19 cellular contexts compared by ENCODE assay signal in the genomic region with DNA sequence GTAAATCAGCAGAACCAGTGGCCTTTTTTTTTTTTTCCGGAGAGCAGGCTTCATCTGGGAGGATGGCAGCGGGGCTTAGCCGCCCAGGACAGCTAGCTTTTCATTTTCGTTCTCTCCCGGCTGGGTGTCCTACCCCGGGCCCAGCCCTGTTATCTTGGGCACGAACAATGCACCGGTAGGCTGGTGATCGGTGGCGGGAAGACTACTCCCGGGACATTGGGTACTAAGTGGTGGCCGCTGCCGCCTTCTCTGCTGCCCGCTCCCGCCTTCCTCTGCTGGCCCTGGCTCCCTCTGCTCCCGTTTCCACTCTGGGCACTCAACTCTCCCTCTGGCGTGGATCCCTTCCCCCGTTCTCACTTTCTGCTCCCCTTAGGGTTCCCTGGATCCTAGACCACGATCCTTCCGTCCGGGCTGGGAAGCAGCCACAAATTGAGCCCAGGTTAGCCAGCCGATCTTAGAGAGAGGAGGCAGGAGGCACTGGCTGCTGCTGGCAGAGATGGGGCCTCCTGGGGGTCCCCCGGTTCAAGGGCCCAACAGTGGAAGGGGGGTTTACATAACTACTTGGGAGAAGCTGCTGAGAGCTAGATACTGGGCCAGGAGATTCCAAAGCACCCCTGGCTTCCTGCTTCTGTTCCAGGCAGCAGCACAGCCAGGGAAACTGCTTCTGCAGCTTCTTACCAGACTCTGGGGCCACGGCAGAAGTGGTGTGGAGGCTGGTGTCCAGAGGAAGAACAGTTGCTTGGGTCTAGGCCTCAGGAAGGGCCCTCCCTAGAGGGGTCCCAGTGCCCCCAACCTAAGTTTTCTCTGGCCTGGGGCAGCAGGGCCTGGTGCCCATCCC. TPM values are rescaled to one million over a fixed set of nuclear protein-coding genes. Genes with fewer than 3 reads are reported as not detected.
A peak's percentile ranks its signal among the peaks of the same experiment; 100 is the strongest.
DNase-seq lines count a peak whose midpoint lies in the region; ATAC-seq and TF ChIP-seq lines count a peak whose summit lies in the region.
"Had no signal": no experiment of that assay in that cellular context is flagged by ENCODE, and none has a peak within 500 bp of the region (broad histone marks: within the 10 kb centered on the region; RNA-seq: fewer than 3 reads in every experiment).

No MANE protein-coding gene starts in this region.

- no peak for TF ChIP-seq EP300 in suprapubic skin (IDR thresholded peaks at IDR 0.05)

- intact Hi-C loops in right cardiac atrium (cut with DNase I), result no loop called here
- intact Hi-C loops in heart left ventricle (cut with DNase I), result no loop called here
- intact Hi-C loops in gastrocnemius medialis (cut with DNase I; ENCODE audit: low total_unique reads), result no loop called here

- in situ Hi-C loops in gastrocnemius medialis (cut with MboI; ENCODE audit: low sequenced_read_pairs in 4 of 4), result no loop called here

- H3K27me3 ChIP-seq in right cardiac atrium (ENCODE audit: control insufficient read depth, insufficient read depth), result no peaks in the 10 kb centered on the region
- peaks cover 71 to 100% (median 99%) of the 10 kb centered on the region in 9 donors for H3K27me3 ChIP-seq in heart left ventricle
- H3K27me3 ChIP-seq in suprapubic skin, result peaks cover 100% of the 10 kb centered on the region
- peaks cover 87 to 97% (median 87%) of the 10 kb centered on the region in 3 donors for H3K27me3 ChIP-seq in gastrocnemius medialis

- H3K9me3 ChIP-seq in right cardiac atrium (ENCODE audit: control insufficient read depth, low read length) (no peaks in the 10 kb centered on the region), heart left ventricle (no peaks in the 10 kb centered on the region), suprapubic skin (no peaks in the 10 kb centered on the region), gastrocnemius medialis (no peaks in the 10 kb centered on the region)
- H3K9me3 ChIP-seq: breast epithelium had no signal

- ATAC-seq in right cardiac atrium, result no peak
- no peak for ATAC-seq in heart left ventricle
- ATAC-seq in gastrocnemius medialis, result no peak

- H3K4me3 ChIP-seq in right cardiac atrium (ENCODE audit: low read length), result peak overlapping the region; percentile 49
- peak overlapping the region in 3 of 12 donors; percentile 13 to 46 (median 29) for H3K4me3 ChIP-seq in heart left ventricle
- H3K4me3 ChIP-seq in epithelial cell of esophagus (ENCODE audit: low read length), result peak overlapping the region; percentile 36
- H3K4me3 ChIP-seq in suprapubic skin, result peak overlapping the region; percentile 40
- H3K4me3 ChIP-seq in gastrocnemius medialis, result no peak overlapping the region
- H3K4me3 ChIP-seq: hepatocyte had no signal

- H3K27ac ChIP-seq in right cardiac atrium (ENCODE audit: low read length) (no peak overlapping the region), heart left ventricle (peak overlapping the region in 1 of 12 donors; percentile 44), suprapubic skin (no peak overlapping the region), gastrocnemius medialis (no peak overlapping the region)
- H3K27ac ChIP-seq: breast epithelium, dorsolateral prefrontal cortex, hepatocyte had no signal

- no peaks in the 10 kb centered on the region for H3K36me3 ChIP-seq in heart left ventricle
- H3K36me3 ChIP-seq in suprapubic skin, result no peaks in the 10 kb centered on the region
- H3K36me3 ChIP-seq in gastrocnemius medialis, result no peaks in the 10 kb centered on the region
- H3K36me3 ChIP-seq: breast epithelium had no signal

- H3K4me1 ChIP-seq in right cardiac atrium (ENCODE audit: control insufficient read depth, insufficient read depth, low read length), result no peaks in the 10 kb centered on the region
- peaks cover 3 to 50% (median 23%) of the 10 kb centered on the region in 12 donors for H3K4me1 ChIP-seq in heart left ventricle
- H3K4me1 ChIP-seq in suprapubic skin, result peaks cover 50% of the 10 kb centered on the region
- peaks cover 15 to 26% of the 10 kb centered on the region in 2 donors for H3K4me1 ChIP-seq in gastrocnemius medialis

- 23% methylated on average over 24 of the region's 24 CpGs for WGBS in right cardiac atrium
- WGBS in heart left ventricle, 4 donors, result 16 to 22% (median 19%) methylated on average over 19 to 24 of the region's 24 CpGs
- WGBS in suprapubic skin, result 31% methylated on average over 24 of the region's 24 CpGs

- no peak for TF ChIP-seq POLR2A in heart left ventricle (IDR thresholded peaks at IDR 0.05)
- TF ChIP-seq POLR2A in suprapubic skin (IDR thresholded peaks at IDR 0.05), result no peak
- no peak for TF ChIP-seq POLR2A in gastrocnemius medialis (IDR thresholded peaks at IDR 0.05)

- DNase-seq in right cardiac atrium, result no peak
- DNase-seq in heart left ventricle, result no peak
- peak; percentile 10 for DNase-seq in NCI-H526 treated with DMSO at 0.1 percent for 48 hours (lab: John Stamatoyannopoulos, UW)
- no peak for DNase-seq in epithelial cell of esophagus (ENCODE audit: low read depth)
- DNase-seq in suprapubic skin (ENCODE audit: low spot score in 2 of 2), result no peak
- DNase-seq in occipital lobe (lab: John Stamatoyannopoulos, UW), result no peak
- no peak for DNase-seq in gastrocnemius medialis
- no peak for DNase-seq in mucosa of gallbladder (ENCODE audit: low spot score)
- DNase-seq: activated CD4-positive, alpha-beta T cell treated with anti-CD3 and anti-CD28 coated beads, Interleukin-2, amount 50 U/mL, for 4 hours; DMS 273 treated with DMSO at 0.1 percent for 48 hours; dorsolateral prefrontal cortex; midbrain; NCI-H1417 treated with DMSO at 0.1 percent for 48 hours; NCI-H226; Right ventricle myocardium superior; T1000 had no signal

- TF ChIP-seq CTCF in heart left ventricle (IDR thresholded peaks at IDR 0.05) (no peak), epithelial cell of esophagus (IDR thresholded peaks at IDR 0.05; ENCODE audit: insufficient read depth, low read depth, low read length, missing control alignments) (no peak), suprapubic skin (IDR thresholded peaks at IDR 0.05) (no peak), gastrocnemius medialis (IDR thresholded peaks at IDR 0.05 in 4 of 5, conservative IDR thresholded peaks at IDR 0.05 in 1 of 5) (no peak)

RNA-seq across cellular contexts. Expression of a gene that starts 1.8 kb away (rescaled TPM):
- total RNA-seq in right cardiac atrium (1 to 10 TPM in 3 of 4 donors, under 1 TPM in 1; 0.09 to 1.2 (median 1.0) TPM), heart left ventricle (under 1 TPM in 6 of 9 donors, not detected in 3; 0.15 to 0.94 (median 0.20) TPM), suprapubic skin (not detected), occipital lobe (not detected), gastrocnemius medialis (not detected), mucosa of gallbladder (not detected)
- polyA plus RNA-seq in right cardiac atrium (0.52 TPM), heart left ventricle (under 1 TPM; 0.08 to 0.15 TPM)
- total RNA-seq: activated T-helper 2 cell treated with anti-CD3 and anti-CD28 coated beads, Interferon-gamma antibody, Interleukin-2, Interleukin-4, amounts not matched to agents 10 μg/mL and 5 μg/mL and 100 μg/mL, durations not matched to agents 14 hours and 24 hours and 36 hours; breast epithelium; dorsolateral prefrontal cortex; hepatocyte; Right ventricle myocardium superior had no signal

Comparison
In these comparisons a context has a peak if more than half of its experiments do, and no peak if none do; other contexts are left out.
1. H3K4me3 ChIP-seq: peak in right cardiac atrium (single experiment), epithelial cell of esophagus (single experiment) and suprapubic skin (single experiment); none in gastrocnemius medialis (0 of 4).